Comparison of ENCODE assay signal across 9 cellular contexts in genomic region chr13:88979465-88980180, GRCh38.
DNase-seq lines count a peak whose midpoint lies in the region; ATAC-seq and TF ChIP-seq lines count a peak whose summit lies in the region.
"Had no signal": no experiment of that assay in that cellular context is flagged by ENCODE, and none has a peak within 500 bp of the region (broad histone marks: within the 10 kb centered on the region; RNA-seq: fewer than 3 reads in every experiment).

No MANE protein-coding gene starts in this region.

- WGBS in endodermal cell (ENCODE audit: insufficient coverage in 1 of 2, insufficient read length in 1 of 2), 2 experiments, result 83 to 94% methylated on average over 3 to 7 of the region's 7 CpGs

- H3K9me3 Mint-ChIP-seq in central memory CD8-positive, alpha-beta T cell, result peaks cover 12% of the 10 kb centered on the region
- H3K9me3 Mint-ChIP-seq in osteocyte (ENCODE audit: unreplicated experiment) (no peaks in the 10 kb centered on the region), endodermal cell (no peaks in the 10 kb centered on the region)

- TF ChIP-seq CTCF in osteocyte (IDR thresholded peaks at IDR 0.05) (peak; percentile 33), endodermal cell (conservative IDR thresholded peaks at IDR 0.05) (no peak)

- no peak overlapping the region for H3K4me3 ChIP-seq in endodermal cell (ENCODE audit: low read length)

- H3K4me1 Mint-ChIP-seq in central memory CD8-positive, alpha-beta T cell, result no peaks in the 10 kb centered on the region
- H3K4me1 Mint-ChIP-seq in osteocyte (ENCODE audit: unreplicated experiment) (peaks cover 6% of the 10 kb centered on the region), endodermal cell (no peaks in the 10 kb centered on the region)

- H3K9ac ChIP-seq in endodermal cell (ENCODE audit: extremely low read depth, low read length, poor library complexity, severe bottlenecking), result no peak overlapping the region

- H3K4me1 ChIP-seq in endodermal cell (ENCODE audit: control insufficient read depth, insufficient read depth, low read length), result no peaks in the 10 kb centered on the region

- no peaks in the 10 kb centered on the region for H3K36me3 Mint-ChIP-seq in central memory CD8-positive, alpha-beta T cell (ENCODE audit: insufficient read depth)
- H3K36me3 Mint-ChIP-seq in osteocyte (ENCODE audit: unreplicated experiment) (no peaks in the 10 kb centered on the region), endodermal cell (ENCODE audit: low read depth) (no peaks in the 10 kb centered on the region)

- H3K36me3 ChIP-seq in endodermal cell (ENCODE audit: control insufficient read depth, insufficient read depth, low read length), result no peaks in the 10 kb centered on the region

- no peaks in the 10 kb centered on the region for H3K27me3 Mint-ChIP-seq in central memory CD8-positive, alpha-beta T cell
- H3K27me3 Mint-ChIP-seq in osteocyte (ENCODE audit: unreplicated experiment), result no peaks in the 10 kb centered on the region
- H3K27me3 Mint-ChIP-seq in endodermal cell (ENCODE audit: insufficient read depth), result peaks cover 1% of the 10 kb centered on the region

- no peak overlapping the region for H3K27ac ChIP-seq in endodermal cell (ENCODE audit: low read depth, low read length)

- ATAC-seq in central memory CD8-positive, alpha-beta T cell (replicated peaks; ENCODE audit: extremely low read depth, poor library complexity, severe bottlenecking), result peak; percentile 36
- ATAC-seq in GM21367 (IDR thresholded peaks at IDR 0.05; ENCODE audit: unreplicated experiment), result no peak

- no peak overlapping the region for H3K4me3 Mint-ChIP-seq in central memory CD8-positive, alpha-beta T cell
- no peak overlapping the region for H3K4me3 Mint-ChIP-seq in osteocyte (ENCODE audit: unreplicated experiment)
- no peak overlapping the region for H3K4me3 Mint-ChIP-seq in endodermal cell

- H3K27me3 ChIP-seq in endodermal cell (ENCODE audit: control insufficient read depth, insufficient read depth, low read length, poor library complexity, severe bottlenecking), result peaks cover 10% of the 10 kb centered on the region

- H3K27ac Mint-ChIP-seq in central memory CD8-positive, alpha-beta T cell (ENCODE audit: low read depth), result no peak overlapping the region
- no peak overlapping the region for H3K27ac Mint-ChIP-seq in osteocyte (ENCODE audit: unreplicated experiment)
- no peak overlapping the region for H3K27ac Mint-ChIP-seq in endodermal cell

- H3K9me3 ChIP-seq in endodermal cell (ENCODE audit: control insufficient read depth, low read length), result no peaks in the 10 kb centered on the region

- DNase-seq in NCI-H82 (lab: John Stamatoyannopoulos, UW), result peak; percentile 36
- DNase-seq in NCI-H82 treated with DMSO at 0.1 percent for 48 hours (lab: John Stamatoyannopoulos, UW; ENCODE audit: unreplicated experiment), result no peak
- peak; percentile 2 for DNase-seq in HPDE6-E6E7 (ENCODE audit: extremely low spot score)
- DNase-seq in central memory CD8-positive, alpha-beta T cell (ENCODE audit: low spot score in 2 of 2), result no peak
- DNase-seq in osteocyte (ENCODE audit: extremely low spot score, unreplicated experiment), result no peak
- DNase-seq in endodermal cell, result no peak
- DNase-seq in LoVo (ENCODE audit: low spot score), result no peak
- DNase-seq: NCI-H1417 treated with DMSO at 0.1 percent for 48 hours had no signal

Comparison
In these comparisons a context has a peak if more than half of its experiments do, and no peak if none do; other contexts are left out.
1. DNase-seq: peak in NCI-H82 (single experiment) and HPDE6-E6E7 (single experiment); none in NCI-H82 treated with DMSO at 0.1 percent for 48 hours (single experiment), central memory CD8-positive, alpha-beta T cell (0 of 2), osteocyte (single experiment), endodermal cell (single experiment) and LoVo (single experiment).